8 cellular contexts compared by ENCODE assay signal in genomic region chr4:142404191-142404611, GRCh38.
DNase-seq lines count a peak whose midpoint lies in the region; ATAC-seq lines count a peak whose summit lies in the region.

No MANE protein-coding gene starts in this region.

- no peaks in the 10 kb centered on the region for H3K9me3 Mint-ChIP-seq in activated naive CD4-positive, alpha-beta T cell treated with anti-CD3 and anti-CD28 coated beads, Interleukin-2, amount 50 U/mL, for 72 hours

- DNase-seq in NCI-H82 (lab: John Stamatoyannopoulos, UW), result peak; percentile 2
- DNase-seq in NCI-H82 treated with DMSO at 0.1 percent for 48 hours (lab: John Stamatoyannopoulos, UW; ENCODE audit: unreplicated experiment), result no peak
- DNase-seq in activated naive CD4-positive, alpha-beta T cell treated with anti-CD3 and anti-CD28 coated beads, Interleukin-2, amount 50 U/mL, for 72 hours (ENCODE audit: low spot score in 2 of 2), result peak; percentile 70 to 81
- peak; percentile 65 for DNase-seq in kidney tubule cell (ENCODE audit: low spot score)
- peak; percentile 69 for DNase-seq in stromal cell of bone marrow (ENCODE audit: low read depth)
- DNase-seq in NCI-H187 (lab: John Stamatoyannopoulos, UW), result no peak

- peak overlapping the region; percentile 99 to 100 for H3K27ac Mint-ChIP-seq in activated naive CD4-positive, alpha-beta T cell treated with anti-CD3 and anti-CD28 coated beads, Interleukin-2, amount 50 U/mL, for 72 hours

- ATAC-seq in activated naive CD4-positive, alpha-beta T cell treated with anti-CD3 and anti-CD28 coated beads, Interleukin-2, amount 50 U/mL, for 72 hours, result peak; percentile 7 to 63
- ATAC-seq in GM21528 (IDR thresholded peaks at IDR 0.05; ENCODE audit: low FRiP score, unreplicated experiment) (no peak), GM21825 (IDR thresholded peaks at IDR 0.05; ENCODE audit: unreplicated experiment) (no peak)

- H3K36me3 Mint-ChIP-seq in activated naive CD4-positive, alpha-beta T cell treated with anti-CD3 and anti-CD28 coated beads, Interleukin-2, amount 50 U/mL, for 72 hours, result peaks cover 36 to 42% of the 10 kb centered on the region in 2 donors

Comparison
In these comparisons a context has a peak if more than half of its experiments do, and no peak if none do; other contexts are left out.
1. DNase-seq: peak in NCI-H82 (single experiment), activated naive CD4-positive, alpha-beta T cell treated with anti-CD3 and anti-CD28 coated beads, Interleukin-2, amount 50 U/mL, for 72 hours (2 of 2), kidney tubule cell (single experiment) and stromal cell of bone marrow (single experiment); none in NCI-H82 treated with DMSO at 0.1 percent for 48 hours (single experiment) and NCI-H187 (0 of 2).
2. ATAC-seq: peak in activated naive CD4-positive, alpha-beta T cell treated with anti-CD3 and anti-CD28 coated beads, Interleukin-2, amount 50 U/mL, for 72 hours (2 of 2); none in GM21528 (single experiment) and GM21825 (single experiment).